18 cellular contexts compared by ENCODE assay signal in the genomic region with DNA sequence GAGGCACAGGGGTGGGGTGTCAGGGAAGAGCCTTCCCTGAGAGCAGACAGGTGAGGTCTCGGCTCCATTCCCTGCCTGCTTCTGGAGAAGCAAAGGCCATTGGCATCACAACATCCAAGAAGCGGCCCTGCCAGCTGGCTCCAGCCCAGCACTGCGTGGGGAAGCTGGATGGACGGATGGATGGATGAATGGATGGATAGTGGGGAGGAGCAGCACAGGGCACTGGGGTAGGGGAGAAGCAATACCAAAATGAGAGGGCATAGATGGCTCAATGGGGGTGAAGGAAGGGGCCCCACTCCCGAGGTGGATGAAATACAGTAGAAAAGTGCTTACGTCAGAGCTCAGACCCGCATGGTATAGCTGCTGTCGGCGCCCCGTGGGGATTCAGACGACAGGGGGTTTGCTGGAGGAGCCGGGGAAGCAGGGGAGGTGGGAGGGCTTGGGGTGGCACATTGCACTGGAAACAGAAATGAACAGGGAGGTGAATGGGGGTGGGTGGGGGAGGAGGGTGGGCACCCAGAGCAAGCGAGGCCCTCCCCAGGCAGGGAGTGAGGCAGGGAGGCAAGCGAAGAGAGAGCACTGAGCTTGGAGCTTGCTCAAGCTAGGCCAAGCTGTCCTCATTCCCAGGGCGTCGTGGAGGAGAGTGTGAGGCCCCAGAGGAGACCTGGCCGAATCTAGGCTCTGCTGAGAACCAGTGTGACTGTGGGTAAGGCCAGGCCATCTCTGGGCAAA. TPM values are rescaled to one million over a fixed set of nuclear protein-coding genes. Genes with fewer than 3 reads are reported as not detected.
A peak's percentile ranks its signal among the peaks of the same experiment; 100 is the strongest.
DNase-seq lines count a peak whose midpoint lies in the region; TF ChIP-seq lines count a peak whose summit lies in the region.
"Had no signal": no experiment of that assay in that cellular context is flagged by ENCODE, and none has a peak within 500 bp of the region (broad histone marks: within the 10 kb centered on the region; RNA-seq: fewer than 3 reads in every experiment).

No MANE protein-coding gene starts in this region.

- no TSS peak for BruUV-seq in Calu3 (replicated peaks; lab: Mats Ljungman, UMichigan)

- DNase-seq in Calu3 (no peak), D341Med (ENCODE audit: low spot score) (peak; percentile 26), cerebellar cortex (ENCODE audit: low spot score) (peak; percentile 28), mesenteric fat pad (ENCODE audit: low spot score) (peak; percentile 65), iPS-NIHi7 (ENCODE audit: extremely low spot score) (no peak), immature natural killer cell (no peak), HT-29 (ENCODE audit: low spot score) (no peak)
- DNase-seq: ACHN; BE2C; Caco-2; CD4-positive, CD25-positive, alpha-beta regulatory T cell; DMS79 treated with DMSO at 0.1 percent for 48 hours; HCEC 1CT; IMR-90 had no signal

- CTCF ChIA-PET in Calu3 (lab: Charles Lee) = no interaction called here

- H3K36me3 Mint-ChIP-seq in Calu3 (ENCODE audit: insufficient read depth, unreplicated experiment) (peaks cover 18% of the 10 kb centered on the region), immature natural killer cell (no peaks in the 10 kb centered on the region)
- H3K36me3 Mint-ChIP-seq: CD4-positive, CD25-positive, alpha-beta regulatory T cell had no signal

- H3K4me1 Mint-ChIP-seq in Calu3 (ENCODE audit: low read depth, unreplicated experiment) = no peaks in the 10 kb centered on the region
- peaks cover 6 to 8% of the 10 kb centered on the region in 2 donors for H3K4me1 Mint-ChIP-seq in immature natural killer cell
- H3K4me1 Mint-ChIP-seq: CD4-positive, CD25-positive, alpha-beta regulatory T cell had no signal

- no peaks in the 10 kb centered on the region for H3K27me3 Mint-ChIP-seq in Calu3 (ENCODE audit: unreplicated experiment)
- peaks cover 1 to 5% (median 3%) of the 10 kb centered on the region in 3 donors for H3K27me3 Mint-ChIP-seq in immature natural killer cell (ENCODE audit: low read depth in 3 of 3)

- H3K9me3 Mint-ChIP-seq in Calu3 (ENCODE audit: low read depth, unreplicated experiment) (no peaks in the 10 kb centered on the region), immature natural killer cell (no peaks in the 10 kb centered on the region)
- H3K9me3 Mint-ChIP-seq: GM23338 had no signal

- H3K27ac Mint-ChIP-seq in Calu3 (ENCODE audit: unreplicated experiment) (peak overlapping the region; percentile 46), immature natural killer cell (no peak overlapping the region)
- H3K27ac Mint-ChIP-seq: CD4-positive, CD25-positive, alpha-beta regulatory T cell; GM23338 had no signal

- H3K4me3 Mint-ChIP-seq in Calu3 (ENCODE audit: low read depth, unreplicated experiment) (no peak overlapping the region), immature natural killer cell (no peak overlapping the region)
- H3K4me3 Mint-ChIP-seq: CD4-positive, CD25-positive, alpha-beta regulatory T cell; GM23338 had no signal

- no peak for TF ChIP-seq CTCF in Calu3 (IDR thresholded peaks at IDR 0.05; ENCODE audit: unreplicated experiment)

- intact Hi-C loops in Calu3 (cut with micrococcal nuclease; ENCODE audit: unreplicated experiment) = no loop called here

RNA-seq across cellular contexts. Expression of a gene that starts 9.5 kb away (rescaled TPM):
- 3.5 and 5.6 TPM in 2 replicates for total RNA-seq in Calu3 (2022)
- total RNA-seq in mesenteric fat pad = not detected
- not detected for polyA plus RNA-seq in immature natural killer cell
- 10.8 and 28.7 TPM in 2 replicates for total RNA-seq in HT-29 (2014; rRNA removed; shearing (Covaris generic))
- total RNA-seq: CD4-positive, CD25-positive, alpha-beta regulatory T cell; GM12878; HT1080; IMR-90; K562 had no signal
- polyA plus RNA-seq: CD4-positive, CD25-positive, alpha-beta regulatory T cell; K562 had no signal

RNA-seq across cellular contexts. Expression of a gene that starts 27.0 kb away (rescaled TPM):
- total RNA-seq in Calu3 (2022) (not detected in 2 replicates), mesenteric fat pad (not detected)
- polyA plus RNA-seq in immature natural killer cell = not detected
- 0.23 and 3.1 TPM in 2 replicates for total RNA-seq in HT-29 (2014; rRNA removed; shearing (Covaris generic))
- total RNA-seq: GM12878, GM23338, HT1080, K562 had no signal
- polyA plus RNA-seq: CD4-positive, CD25-positive, alpha-beta regulatory T cell; GM12878; GM23338 had no signal

RNA-seq across cellular contexts. Expression of a gene that starts 57.2 kb away (rescaled TPM):
- total RNA-seq in Calu3 (2022) (not detected in 2 replicates), mesenteric fat pad (1.3 TPM)
- not detected for polyA plus RNA-seq in immature natural killer cell
- total RNA-seq in HT-29 (2014; rRNA removed; shearing (Covaris generic)) = 10.7 and 15.6 TPM in 2 replicates
- total RNA-seq: Caco-2; CD4-positive, CD25-positive, alpha-beta regulatory T cell; GM12878; GM23338; HT1080 had no signal
- polyA plus RNA-seq: CD4-positive, CD25-positive, alpha-beta regulatory T cell; GM12878; GM23338 had no signal

Comparison
In these comparisons a context has a peak if more than half of its experiments do, and no peak if none do; other contexts are left out.
1. DNase-seq: peak in D341Med (single experiment), cerebellar cortex (single experiment) and mesenteric fat pad (single experiment); none in Calu3 (single experiment), iPS-NIHi7 (single experiment), immature natural killer cell (0 of 3) and HT-29 (single experiment).